ENCODE assay signal across 8 cellular contexts in the genomic region with DNA sequence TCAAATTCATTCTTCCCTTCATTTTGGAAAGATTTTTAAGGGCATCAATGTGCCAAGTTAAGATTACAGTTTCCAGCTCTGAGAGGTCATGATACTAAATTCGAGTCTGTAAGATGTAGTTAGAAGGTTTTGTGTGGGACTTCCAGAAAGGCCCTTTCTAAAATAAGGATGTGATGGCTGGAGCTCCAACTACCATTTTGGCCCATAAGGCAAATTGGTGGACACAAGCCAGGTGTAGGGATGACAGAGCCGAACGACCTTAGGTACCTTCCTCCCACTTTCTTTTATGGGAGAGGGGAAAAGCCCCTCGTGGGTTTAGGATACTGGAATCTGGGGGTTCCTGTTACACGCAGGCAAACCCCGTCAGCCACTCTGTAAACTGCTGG. TPM values are rescaled to one million over a fixed set of nuclear protein-coding genes. Genes with fewer than 3 reads are reported as not detected.
A peak's percentile ranks its signal among the peaks of the same experiment; 100 is the strongest.
DNase-seq lines count a peak whose midpoint lies in the region; ATAC-seq, FAIRE-seq and TF ChIP-seq lines count a peak whose summit lies in the region.

No MANE protein-coding gene starts in this region.

- H3K9me3 ChIP-seq in RWPE2 (ENCODE audit: severe bottlenecking), result no peaks in the 10 kb centered on the region

- H3K36me3 ChIP-seq in RWPE2 (ENCODE audit: low read depth), result no peaks in the 10 kb centered on the region

- peaks cover 10% of the 10 kb centered on the region for H3K4me1 ChIP-seq in RWPE2 (ENCODE audit: insufficient read depth, poor library complexity, severe bottlenecking)

- DNase-seq in GM12892 (ENCODE audit: insufficient read length) (no peak), RWPE2 (ENCODE audit: low spot score) (no peak), fibroblast of mammary gland (ENCODE audit: low read depth) (peak; percentile 12), retinal pigment epithelial cell (ENCODE audit: low read depth) (no peak), D341Med (ENCODE audit: low spot score) (no peak), globus pallidus (ENCODE audit: low spot score) (no peak), occipital lobe (lab: John Stamatoyannopoulos, UW) (no peak), NCI-H2227 (lab: John Stamatoyannopoulos, UW; ENCODE audit: unreplicated experiment) (no peak)

- FAIRE-seq in GM12892 (lab: Jason Lieb, UNC), result peak; percentile 17

- TF ChIP-seq POLR2A in GM12892 (IDR thresholded peaks at IDR 0.05; ENCODE audit: low read depth, low read length), result no peak

- no peak for ATAC-seq in RWPE2 (ENCODE audit: low read depth)

- no peaks in the 10 kb centered on the region for H3K27me3 ChIP-seq in RWPE2 (ENCODE audit: insufficient read depth, poor library complexity, severe bottlenecking)

- H3K4me3 ChIP-seq in RWPE2 (ENCODE audit: severe bottlenecking) (peak overlapping the region; percentile 71), fibroblast of mammary gland (ENCODE audit: control insufficient read depth, low read depth, low read length) (peak overlapping the region; percentile 89), retinal pigment epithelial cell (ENCODE audit: low read length) (peak overlapping the region; percentile 81)

- no peak for TF ChIP-seq CTCF in RWPE2 (IDR thresholded peaks at IDR 0.05; ENCODE audit: poor library complexity, severe bottlenecking)
- TF ChIP-seq CTCF in fibroblast of mammary gland (conservative IDR thresholded peaks at IDR 0.05; ENCODE audit: control insufficient read depth, insufficient read depth, low read depth, low read length), result no peak
- TF ChIP-seq CTCF in retinal pigment epithelial cell (conservative IDR thresholded peaks at IDR 0.05; ENCODE audit: low read depth, low read length), result no peak

- H3K27ac ChIP-seq in RWPE2 (ENCODE audit: poor library complexity, severe bottlenecking), result peak overlapping the region; percentile 43

RNA-seq across cellular contexts. Expression of gene PTPDC1, which starts 54.3 kb away (rescaled TPM):
- polyA plus RNA-seq in GM12892 (2012; ENCODE audit: missing spikeins), result 4.0 TPM
- total RNA-seq in occipital lobe, result 20.0 TPM
